ENCODE assay signal across 8 cellular contexts in the genomic region with DNA sequence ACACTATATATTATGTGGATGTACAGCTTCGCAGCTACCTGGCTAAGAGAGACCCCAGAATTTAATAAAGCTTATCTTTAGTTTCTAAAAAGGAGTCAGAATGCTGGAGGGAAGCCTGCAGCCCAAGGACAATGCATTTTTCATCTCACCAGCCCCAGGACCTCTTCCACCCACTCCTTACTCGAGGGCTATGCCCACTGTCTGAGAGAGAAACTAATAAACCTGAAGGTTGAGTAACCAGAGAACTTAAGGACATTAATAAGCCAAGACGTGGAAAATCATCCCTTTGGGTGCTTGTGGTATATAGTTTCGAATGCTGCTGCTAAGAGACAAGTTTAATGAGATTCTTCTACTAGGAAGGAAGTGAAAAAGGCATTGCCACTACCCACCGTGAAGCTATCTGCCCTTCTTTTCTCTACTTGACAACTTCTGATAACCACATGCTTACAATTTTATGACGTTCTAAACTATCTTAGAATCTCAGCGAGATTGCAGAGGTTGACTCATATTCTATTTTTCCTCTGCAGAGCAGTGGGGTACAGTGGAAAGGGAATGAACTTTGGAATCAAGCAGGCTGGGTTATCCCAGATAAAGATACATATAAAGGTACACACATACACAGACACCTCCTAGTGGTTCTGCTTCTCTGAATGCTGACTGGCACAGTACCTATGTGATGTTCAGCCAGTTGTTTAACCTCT. TPM values are rescaled to one million over a fixed set of nuclear protein-coding genes. Genes with fewer than 3 reads are reported as not detected.
DNase-seq lines count a peak whose midpoint lies in the region; ATAC-seq and TF ChIP-seq lines count a peak whose summit lies in the region.

No MANE protein-coding gene starts in this region.

- TF ChIP-seq POLR2A in sigmoid colon (IDR thresholded peaks at IDR 0.05), result no peak

- H3K27ac ChIP-seq in CD4-positive, alpha-beta T cell (ENCODE audit: low read depth, low read length), result no peak overlapping the region
- H3K27ac ChIP-seq in sigmoid colon, result peak overlapping the region in 2 of 4 donors; percentile 1 to 33

- H3K4me2 ChIP-seq in Loucy (ENCODE audit: low read depth, low read length, poor library complexity, severe bottlenecking), result peak overlapping the region; percentile 83

- POLR2A ChIA-PET in CD4-positive, alpha-beta T cell (lab: Charles Lee), result interaction anchor here (0.9 kb wide), 1 partner anchor 208 kb away, joined by 3 read pairs; a partner anchor contains a TSS

- no peak overlapping the region for H2AFZ ChIP-seq in Loucy (ENCODE audit: low read length)

- H3K79me2 ChIP-seq in Loucy (ENCODE audit: insufficient read depth, low read length), result peaks cover 46% of the 10 kb centered on the region

- CTCF ChIA-PET in CD4-positive, alpha-beta T cell (lab: Charles Lee), result no interaction called here

- H3K9ac ChIP-seq in Loucy (ENCODE audit: low read depth, low read length, poor library complexity, severe bottlenecking), result peak overlapping the region; percentile 27

- no peak for ATAC-seq in CD4-positive, alpha-beta T cell (ENCODE audit: poor library complexity)

- H3K9me2 ChIP-seq in Loucy (replicated peaks; ENCODE audit: low read depth, low read length), result no peaks in the 10 kb centered on the region

- WGBS in sigmoid colon, 2 donors, result 22 to 34% methylated on average over 7 of the region's 7 CpGs

- intact Hi-C loops in CD4-positive, alpha-beta T cell (cut with DNase I, micrococcal nuclease), result loop anchor here in 1 of 2 experiments (10.0 kb wide), 4 partner anchors 982 to 1772 kb away; a partner anchor contains a TSS
- intact Hi-C loops in sigmoid colon (cut with DNase I), result loop anchor here (10.0 kb wide), 2 partner anchors 352 to 1362 kb away; no protein-coding TSS in a partner anchor

- H3K4me3 ChIP-seq in Loucy (ENCODE audit: low read length, poor library complexity, severe bottlenecking) (peak overlapping the region; percentile 63), epithelial cell of esophagus (ENCODE audit: low read length) (no peak overlapping the region), sigmoid colon (no peak overlapping the region)

- H3K4me1 ChIP-seq in Loucy (ENCODE audit: insufficient read depth, low read length, poor library complexity, severe bottlenecking) (peaks cover 41% of the 10 kb centered on the region), sigmoid colon (peaks cover 0 to 46% (median 40%) of the 10 kb centered on the region in 4 donors)

- TF ChIP-seq EP300 in sigmoid colon (IDR thresholded peaks at IDR 0.05), result no peak

- H3K4me3 Mint-ChIP-seq in CD4-positive, alpha-beta T cell, result peak overlapping the region; percentile 76

- H3K36me3 ChIP-seq in Loucy (ENCODE audit: insufficient read depth, low read length), result no peaks in the 10 kb centered on the region
- no peaks in the 10 kb centered on the region for H3K36me3 ChIP-seq in sigmoid colon

- peaks cover 16% of the 10 kb centered on the region for H4K20me1 ChIP-seq in Loucy (ENCODE audit: insufficient read depth, low read length, poor library complexity, severe bottlenecking)

- no peak for TF ChIP-seq CTCF in CD4-positive, alpha-beta T cell (IDR thresholded peaks at IDR 0.05)
- TF ChIP-seq CTCF in GM20000 (IDR thresholded peaks at IDR 0.05; ENCODE audit: extremely low read depth, missing control alignments) (no peak), Loucy (conservative IDR thresholded peaks at IDR 0.05; ENCODE audit: low read length) (peak; percentile 39), epithelial cell of esophagus (IDR thresholded peaks at IDR 0.05; ENCODE audit: insufficient read depth, low read depth, low read length, missing control alignments) (no peak), sigmoid colon (IDR thresholded peaks at IDR 0.05) (no peak)

- H3K4me1 Mint-ChIP-seq in CD4-positive, alpha-beta T cell (ENCODE audit: low read depth), result peaks cover 54% of the 10 kb centered on the region

- peaks cover 43% of the 10 kb centered on the region for H3K36me3 Mint-ChIP-seq in CD4-positive, alpha-beta T cell (ENCODE audit: low read depth)

- H3F3A ChIP-seq in Loucy (ENCODE audit: low read depth), result peaks cover 4% of the 10 kb centered on the region; the same call in 1 of the 2 replicates

- no peaks in the 10 kb centered on the region for H3K9me3 ChIP-seq in CD4-positive, alpha-beta T cell (ENCODE audit: control insufficient read depth, low read length)
- no peaks in the 10 kb centered on the region for H3K9me3 ChIP-seq in Loucy (ENCODE audit: insufficient read depth, low read depth, low read length)
- no peaks in the 10 kb centered on the region for H3K9me3 ChIP-seq in sigmoid colon

- DNase-seq in CD4-positive, alpha-beta T cell, result no peak
- peak; percentile 32 for DNase-seq in GM20000 (ENCODE audit: low spot score)
- DNase-seq in epithelial cell of esophagus (ENCODE audit: low read depth), result peak; percentile 17
- no peak for DNase-seq in GM19240 (ENCODE audit: insufficient read length, low spot score)
- no peak for DNase-seq in NCI-H1436 (lab: John Stamatoyannopoulos, UW)
- DNase-seq in sigmoid colon, result no peak
- no peak for DNase-seq in cerebellar nuclear complex (lab: John Stamatoyannopoulos, UW)

- peak overlapping the region; percentile 83 for H3K27ac Mint-ChIP-seq in CD4-positive, alpha-beta T cell

- H3K27me3 ChIP-seq in CD4-positive, alpha-beta T cell (ENCODE audit: control insufficient read depth, insufficient read depth, low read length), result no peaks in the 10 kb centered on the region
- no peaks in the 10 kb centered on the region for H3K27me3 ChIP-seq in Loucy (ENCODE audit: insufficient read depth, low read length, poor library complexity, severe bottlenecking)
- no peaks in the 10 kb centered on the region for H3K27me3 ChIP-seq in sigmoid colon

- no peaks in the 10 kb centered on the region for H3K9me3 Mint-ChIP-seq in CD4-positive, alpha-beta T cell

- no peaks in the 10 kb centered on the region for H3K27me3 Mint-ChIP-seq in CD4-positive, alpha-beta T cell

RNA-seq across cellular contexts. Expression of a gene that starts 3.3 kb away (rescaled TPM):
- total RNA-seq in CD4-positive, alpha-beta T cell, result 10 to 100 TPM; 48.6 to 50.3 TPM
- 10 to 100 TPM; 38.8 to 63.2 (median 47.1) TPM for total RNA-seq in sigmoid colon
- 1 to 10 TPM; 4.2 to 9.9 (median 4.8) TPM for polyA plus RNA-seq in sigmoid colon

Comparison
In these comparisons a context has a peak if more than half of its experiments do, and no peak if none do; other contexts are left out.
1. DNase-seq: peak in GM20000 (single experiment) and epithelial cell of esophagus (single experiment); none in CD4-positive, alpha-beta T cell (0 of 10), GM19240 (single experiment), NCI-H1436 (single experiment), sigmoid colon (single experiment) and cerebellar nuclear complex (0 of 2).